ENCODE assay signal across 11 cellular contexts in the genomic region with DNA sequence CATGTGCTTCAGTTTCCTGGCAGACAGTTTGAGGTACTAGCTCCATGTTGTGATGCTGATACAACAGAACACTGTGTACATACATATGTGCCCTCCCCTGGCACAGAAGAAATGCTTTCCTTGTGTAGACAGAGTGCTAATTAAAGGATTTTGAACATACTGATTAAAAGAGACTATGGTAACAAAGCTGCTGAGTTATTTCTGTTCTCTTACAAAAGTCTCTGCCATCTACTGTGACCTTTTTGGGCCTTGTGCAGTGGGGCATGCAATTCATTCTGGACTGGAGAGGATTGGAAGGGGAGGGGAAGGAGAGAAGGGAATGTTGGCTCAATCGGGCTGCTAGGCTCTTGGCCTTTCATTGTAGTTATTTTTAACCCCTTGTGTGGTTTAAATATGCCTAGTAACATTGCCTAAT. TPM values are rescaled to one million over a fixed set of nuclear protein-coding genes. Genes with fewer than 3 reads are reported as not detected.
DNase-seq lines count a peak whose midpoint lies in the region; ATAC-seq, FAIRE-seq and TF ChIP-seq lines count a peak whose summit lies in the region.
"Had no signal": no experiment of that assay in that cellular context is flagged by ENCODE, and none has a peak within 500 bp of the region (broad histone marks: within the 10 kb centered on the region; RNA-seq: fewer than 3 reads in every experiment).

No MANE protein-coding gene starts in this region.

- H3K36me3 Mint-ChIP-seq in CD8-positive, alpha-beta T cell, result peaks cover 12% of the 10 kb centered on the region

- no peaks in the 10 kb centered on the region for H3K27me3 Mint-ChIP-seq in CD8-positive, alpha-beta T cell (ENCODE audit: low read depth)

- H3K27ac ChIP-seq in CD8-positive, alpha-beta T cell (ENCODE audit: low read depth, low read length), result no peak overlapping the region

- no peaks in the 10 kb centered on the region for H3K9me3 ChIP-seq in CD8-positive, alpha-beta T cell (ENCODE audit: low read length)

- H3K9me3 Mint-ChIP-seq in CD8-positive, alpha-beta T cell, result no peaks in the 10 kb centered on the region

- no peak for ATAC-seq in CD8-positive, alpha-beta T cell
- ATAC-seq in HG02678 (IDR thresholded peaks at IDR 0.05; ENCODE audit: unreplicated experiment), result no peak
- no peak for ATAC-seq in GM21360 (IDR thresholded peaks at IDR 0.05; ENCODE audit: unreplicated experiment)

- DNase-seq in Caki2 (ENCODE audit: low read depth) (peak; percentile 75), RCC 7860 (ENCODE audit: low spot score) (peak; percentile 59), globus pallidus (ENCODE audit: low spot score) (peak; percentile 64), putamen (ENCODE audit: low spot score) (peak; percentile 52)
- no peak for DNase-seq in CD8-positive, alpha-beta T cell
- DNase-seq in activated CD8-positive, alpha-beta memory T cell treated with anti-CD3 and anti-CD28 coated beads, Interleukin-2, amount 50 U/mL, for 48 hours, result no peak
- DNase-seq: EL; KG1; stimulated activated CD4-positive, alpha-beta T cell treated with anti-CD3 and anti-CD28 coated beads, Interleukin-4, amount 100 ng/mL, for 1 hour had no signal

- H3K4me1 Mint-ChIP-seq in CD8-positive, alpha-beta T cell (ENCODE audit: low read depth), result peaks cover 29% of the 10 kb centered on the region

- H3K4me1 ChIP-seq in CD8-positive, alpha-beta T cell (ENCODE audit: insufficient read depth, low read length), result peaks cover 5% of the 10 kb centered on the region

- POLR2A ChIA-PET in CD8-positive, alpha-beta T cell (lab: Charles Lee), result no interaction called here

- H3K27ac Mint-ChIP-seq in CD8-positive, alpha-beta T cell, result no peak overlapping the region

- no peaks in the 10 kb centered on the region for H3K27me3 ChIP-seq in CD8-positive, alpha-beta T cell (ENCODE audit: insufficient read depth, low read length)

- TF ChIP-seq CTCF in CD8-positive, alpha-beta T cell (IDR thresholded peaks at IDR 0.05), result no peak

- CTCF ChIA-PET in CD8-positive, alpha-beta T cell (lab: Charles Lee), result no interaction called here

- no peak overlapping the region for H3K4me3 ChIP-seq in CD8-positive, alpha-beta T cell (ENCODE audit: low read depth, low read length)

- H3K4me3 Mint-ChIP-seq in CD8-positive, alpha-beta T cell, result no peak overlapping the region

- in situ Hi-C loops in Caki2 (cut with HindIII; ENCODE audit: low pct_unique_long_range_greater_than_20kb, low sequenced_read_pairs), result no loop called here

- no peaks in the 10 kb centered on the region for H3K36me3 ChIP-seq in CD8-positive, alpha-beta T cell (ENCODE audit: insufficient read depth, low read length)

- FAIRE-seq in RCC 7860 (lab: Jason Lieb, UNC), result peak; percentile 89

- intact Hi-C loops in CD8-positive, alpha-beta T cell (cut with DNase I, micrococcal nuclease), result no loop called here

RNA-seq across cellular contexts. Expression of gene PDLIM5, which starts 6.0 kb away (rescaled TPM):
- 31.7 and 35.2 TPM in 2 replicates for total RNA-seq in Caki2 (2014; rRNA removed; shearing (Covaris generic); ENCODE audit: low replicate concordance)
- total RNA-seq in CD8-positive, alpha-beta T cell, result 10 to 100 TPM; 21.6 to 22.9 TPM

Comparison
In these comparisons a context has a peak if more than half of its experiments do, and no peak if none do; other contexts are left out.
1. DNase-seq: peak in Caki2 (single experiment), RCC 7860 (single experiment), globus pallidus (single experiment) and putamen (single experiment); none in CD8-positive, alpha-beta T cell (0 of 7) and activated CD8-positive, alpha-beta memory T cell treated with anti-CD3 and anti-CD28 coated beads, Interleukin-2, amount 50 U/mL, for 48 hours (single experiment).